9 cellular contexts compared by ENCODE assay signal in the genomic region with DNA sequence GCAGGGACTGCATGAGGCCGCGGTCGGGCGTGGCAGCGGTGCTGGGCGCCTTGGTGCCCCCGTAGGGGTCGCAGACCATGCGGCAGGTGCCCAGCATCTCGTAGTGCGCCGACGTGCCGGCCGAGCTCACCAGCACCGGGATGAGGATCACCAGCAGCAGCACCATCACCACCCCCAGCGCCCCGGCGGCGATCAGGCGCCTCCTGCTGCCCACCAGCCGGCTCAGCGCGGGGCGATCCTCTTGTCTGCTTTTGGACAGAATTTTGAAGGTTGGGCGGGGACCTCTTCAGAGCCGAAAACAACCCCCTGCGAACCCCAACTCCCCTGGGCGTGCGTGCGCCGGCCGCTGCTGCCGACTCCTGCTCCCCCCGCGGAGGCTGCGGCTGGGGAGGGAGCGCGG. TPM values are rescaled to one million over a fixed set of nuclear protein-coding genes. Genes with fewer than 3 reads are reported as not detected.
DNase-seq lines count a peak whose midpoint lies in the region; ATAC-seq, FAIRE-seq and TF ChIP-seq lines count a peak whose summit lies in the region.
"Had no signal": no experiment of that assay in that cellular context is flagged by ENCODE, and none has a peak within 500 bp of the region (broad histone marks: within the 10 kb centered on the region; RNA-seq: fewer than 3 reads in every experiment).

No MANE protein-coding gene starts in this region.

- peak in 2 of 56 donors; percentile 7 to 12 for TF ChIP-seq CTCF in dorsolateral prefrontal cortex (IDR thresholded peaks at IDR 0.05 in 54 of 56, conservative IDR thresholded peaks at IDR 0.05 in 2 of 56; ENCODE audit: low read depth in 1 of 56, partially characterized antibody in 56 of 56)
- TF ChIP-seq CTCF in upper lobe of left lung (IDR thresholded peaks at IDR 0.05): peak in 1 of 6 experiments; percentile 12

- DNase-seq in NCI-H2081 (lab: John Stamatoyannopoulos, UW): peak; percentile 47 to 61
- no peak for DNase-seq in NCI-H2081 treated with DMSO at 0.1 percent for 48 hours (lab: John Stamatoyannopoulos, UW)
- DNase-seq in SK-N-DZ (ENCODE audit: low spot score): peak; percentile 62
- DNase-seq in dorsolateral prefrontal cortex: peak in 6 of 10 donors; percentile 10 to 50 (median 41)
- DNase-seq in upper lobe of left lung: peak in 1 of 2 donors; percentile 87
- DNase-seq in RCC 7860 (ENCODE audit: low spot score): no peak

- intact Hi-C loops in dorsolateral prefrontal cortex (cut with DNase I): no loop called here

- H3K27ac ChIP-seq in dorsolateral prefrontal cortex (peak overlapping the region in 50 of 59 donors; percentile 13 to 86 (median 72)), mesodermal cell (ENCODE audit: low read depth, low read length, severe bottlenecking) (no peak overlapping the region), upper lobe of left lung (no peak overlapping the region)

- peaks cover 0 to 56% (median 25%) of the 10 kb centered on the region in 45 donors for H3K27me3 ChIP-seq in dorsolateral prefrontal cortex
- peaks cover 0 to 25% (median 22%) of the 10 kb centered on the region in 4 donors for H3K27me3 ChIP-seq in upper lobe of left lung

- no peak for FAIRE-seq in RCC 7860 (lab: Jason Lieb, UNC)

- WGBS in mesodermal cell (ENCODE audit: insufficient coverage in 2 of 2), 2 experiments: 0% methylated on average over 7 to 16 of the region's 39 CpGs
- 0% methylated on average over 11 of the region's 39 CpGs; no CpG with 5 or more reads in 1 of the 2 donors for WGBS in upper lobe of left lung, 2 donors

- ATAC-seq in HG02763 (IDR thresholded peaks at IDR 0.05; ENCODE audit: unreplicated experiment) (peak; percentile 39), upper lobe of left lung (ENCODE audit: low FRiP score in 2 of 2) (peak in 1 of 2 donors; percentile 8)

- TF ChIP-seq POLR2A in upper lobe of left lung (IDR thresholded peaks at IDR 0.05): no peak

- no peaks in the 10 kb centered on the region for H3K9me3 ChIP-seq in mesodermal cell (ENCODE audit: control insufficient read depth, low read length)
- H3K9me3 ChIP-seq in upper lobe of left lung: no peaks in the 10 kb centered on the region

- H3K4me1 ChIP-seq in mesodermal cell (ENCODE audit: control insufficient read depth, insufficient read depth, low read length, poor library complexity, severe bottlenecking) (no peaks in the 10 kb centered on the region), upper lobe of left lung (peaks cover 21 to 30% (median 24%) of the 10 kb centered on the region in 4 donors)

- H3K36me3 ChIP-seq in mesodermal cell (ENCODE audit: control insufficient read depth, insufficient read depth, low read length): no peaks in the 10 kb centered on the region
- no peaks in the 10 kb centered on the region for H3K36me3 ChIP-seq in upper lobe of left lung

- no peak for TF ChIP-seq EP300 in upper lobe of left lung (IDR thresholded peaks at IDR 0.05)

- peak overlapping the region; percentile 27 to 73 (median 53) for H3K4me3 ChIP-seq in dorsolateral prefrontal cortex
- peak overlapping the region; percentile 48 for H3K4me3 ChIP-seq in mesodermal cell (ENCODE audit: extremely low read depth, insufficient read depth, low read length, poor library complexity, severe bottlenecking)
- H3K4me3 ChIP-seq in upper lobe of left lung: peak overlapping the region in 3 of 4 donors; percentile 34 to 53 (median 48)

RNA-seq across cellular contexts. Expression of a gene that starts 0.8 kb away (rescaled TPM):
- 20.5 and 20.9 TPM in 2 replicates for polyA plus RNA-seq in SK-N-DZ (2014; cell fraction: cytosol; rRNA removed)
- 9.2 and 11.2 TPM in 2 replicates for polyA plus RNA-seq in SK-N-DZ (2014; cell fraction: nucleus; rRNA removed)
- total RNA-seq in dorsolateral prefrontal cortex (100 to 1,000 TPM in 2 of 120 experiments, 10 to 100 TPM in 118; 16.0 to 110 (median 58.0) TPM), upper lobe of left lung (under 1 TPM in 1 of 6 donors, not detected in 5; 0.15 TPM)
- polyA plus RNA-seq in mesodermal cell (2013, experiment 1 of 2): 0.41 TPM
- polyA plus RNA-seq in mesodermal cell (2013, experiment 2 of 2): 0.46 TPM
- polyA plus RNA-seq: adipose tissue had no signal

Comparison
In these comparisons a context has a peak if more than half of its experiments do, and no peak if none do; other contexts are left out.
1. DNase-seq: peak in NCI-H2081 (2 of 2), SK-N-DZ (single experiment) and dorsolateral prefrontal cortex (6 of 10); none in NCI-H2081 treated with DMSO at 0.1 percent for 48 hours (single experiment) and RCC 7860 (single experiment).
2. H3K27ac ChIP-seq: peak in dorsolateral prefrontal cortex (50 of 59); none in mesodermal cell (single experiment) and upper lobe of left lung (0 of 4).
3. RNA of a gene that starts 0.8 kb away (total RNA-seq): 16.0 to 110 TPM in dorsolateral prefrontal cortex; 0.15 TPM in upper lobe of left lung; every median in the first group is over 10 times any median in the second.
4. Peak in every context shown above with its lines, with median percentiles within 50 percentile points of each other: H3K4me3 ChIP-seq.